In the genomic region with DNA sequence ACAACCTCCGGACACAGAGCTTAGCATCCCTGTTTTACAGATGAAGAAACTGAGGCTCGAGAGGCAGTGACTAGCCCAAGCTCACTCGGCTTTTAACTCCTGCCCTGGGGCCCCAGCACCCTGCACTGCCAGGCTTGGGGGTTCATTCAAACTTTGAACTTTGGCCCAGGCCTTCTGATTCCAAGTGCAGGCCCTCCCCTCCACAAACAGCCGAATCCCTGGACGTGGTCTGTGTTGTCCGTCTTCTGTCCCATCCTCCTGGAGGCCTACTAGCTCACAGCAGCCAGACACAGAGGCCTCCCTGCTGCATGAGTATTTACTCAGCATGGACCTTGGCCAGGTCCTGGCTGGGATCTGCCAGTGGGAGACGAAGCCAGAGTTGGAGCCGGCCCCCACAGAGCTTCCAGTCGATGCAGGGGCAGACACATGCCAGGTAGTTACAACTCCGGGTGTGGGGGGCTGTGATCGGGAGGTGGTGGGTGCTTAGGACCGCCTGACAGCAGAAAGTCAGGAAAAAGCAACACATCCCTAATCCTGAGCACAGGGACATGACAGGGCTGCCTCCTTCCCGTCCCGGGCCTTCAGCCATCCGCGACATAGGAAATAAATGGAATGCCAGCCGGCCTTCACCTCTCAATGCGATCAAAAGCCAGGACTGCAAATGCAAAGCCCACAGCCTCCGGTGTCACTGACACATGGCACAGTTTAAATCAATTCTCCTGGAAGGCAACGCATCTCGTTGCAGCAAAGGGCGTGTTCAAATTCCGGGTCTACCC, we compare ENCODE assay signal across 8 cellular contexts. TPM values are rescaled to one million over a fixed set of nuclear protein-coding genes. Genes with fewer than 3 reads are reported as not detected.
DNase-seq lines count a peak whose midpoint lies in the region; ATAC-seq, FAIRE-seq and TF ChIP-seq lines count a peak whose summit lies in the region.

No MANE protein-coding gene starts in this region.

- H3K36me3 ChIP-seq in HUES64 (ENCODE audit: insufficient read depth, low read length), result no peaks in the 10 kb centered on the region

- no peaks in the 10 kb centered on the region for H3K9me3 ChIP-seq in HUES64 (ENCODE audit: insufficient read depth, low read depth, low read length)

- peaks cover 0 to 5% of the 10 kb centered on the region in 2 donors for H3K36me3 Mint-ChIP-seq in stimulated activated naive B cell treated with anti-CD40 and anti-IgM and Interleukin-4, amounts not matched to agents 10 μg/mL and 1 μg/mL and 100 μg/mL, for 72 hours

- H3K4me3 Mint-ChIP-seq in stimulated activated naive B cell treated with anti-CD40 and anti-IgM and Interleukin-4, amounts not matched to agents 10 μg/mL and 1 μg/mL and 100 μg/mL, for 72 hours, result peak overlapping the region; percentile 86 to 88

- H3K9ac ChIP-seq in HUES64 (ENCODE audit: low read depth, low read length), result peak overlapping the region; percentile 41

- H3K27me3 Mint-ChIP-seq in stimulated activated naive B cell treated with anti-CD40 and anti-IgM and Interleukin-4, amounts not matched to agents 10 μg/mL and 1 μg/mL and 100 μg/mL, for 72 hours, result no peaks in the 10 kb centered on the region

- peaks cover 65 to 84% of the 10 kb centered on the region in 2 donors for H3K4me1 Mint-ChIP-seq in stimulated activated naive B cell treated with anti-CD40 and anti-IgM and Interleukin-4, amounts not matched to agents 10 μg/mL and 1 μg/mL and 100 μg/mL, for 72 hours

- H3K9me3 Mint-ChIP-seq in stimulated activated naive B cell treated with anti-CD40 and anti-IgM and Interleukin-4, amounts not matched to agents 10 μg/mL and 1 μg/mL and 100 μg/mL, for 72 hours, result no peaks in the 10 kb centered on the region

- FAIRE-seq in GM19239 (lab: Jason Lieb, UNC) (no peak), H54 (lab: Jason Lieb, UNC) (no peak)

- H3K4me1 ChIP-seq in HUES64 (ENCODE audit: insufficient read depth, low read length), result peaks cover 36% of the 10 kb centered on the region

- H3K27me3 ChIP-seq in HUES64 (ENCODE audit: insufficient read depth, low read length), result peaks cover 2% of the 10 kb centered on the region; the same call in 1 of the 2 replicates

- 67% methylated on average over 22 of the region's 23 CpGs for WGBS in HUES64

- no peak for ATAC-seq in stimulated activated naive B cell treated with anti-CD40 and anti-IgM and Interleukin-4, amounts not matched to agents 10 μg/mL and 1 μg/mL and 100 μg/mL, for 72 hours (replicated peaks)

- H3K27ac Mint-ChIP-seq in stimulated activated naive B cell treated with anti-CD40 and anti-IgM and Interleukin-4, amounts not matched to agents 10 μg/mL and 1 μg/mL and 100 μg/mL, for 72 hours, result peak overlapping the region; percentile 99

- H3K27ac ChIP-seq in HUES64 (ENCODE audit: low read depth, low read length), result peak overlapping the region; percentile 77

- no peak for TF ChIP-seq POLR2A in H54 (IDR thresholded peaks at IDR 0.05; ENCODE audit: low read depth, low read length)

- DNase-seq in astrocyte of the hippocampus (ENCODE audit: low read depth, low spot score), result peak; percentile 78
- DNase-seq in iris pigment epithelial cell (ENCODE audit: low read depth), result peak; percentile 78
- DNase-seq in stimulated activated naive B cell treated with anti-CD40 and anti-IgM and Interleukin-4, amounts not matched to agents 10 μg/mL and 1 μg/mL and 100 μg/mL, for 72 hours, result no peak
- DNase-seq in NCI-H1105 treated with DMSO at 0.1 percent for 48 hours (lab: John Stamatoyannopoulos, UW), result no peak
- DNase-seq in GM19239 (ENCODE audit: insufficient read length, low spot score), result no peak
- DNase-seq in H54 (ENCODE audit: insufficient read length, low spot score), result no peak
- DNase-seq in 8988T, result no peak

- peak overlapping the region; percentile 9; the same call in 1 of the 2 replicates for H3K4me3 ChIP-seq in HUES64 (ENCODE audit: low read length)

RNA-seq across cellular contexts. Expression of a gene that starts 7.4 kb away (rescaled TPM):
- 3.8 TPM for polyA plus RNA-seq in HUES64 (2013, experiment 1 of 2)
- 3.2 TPM for polyA plus RNA-seq in HUES64 (2013, experiment 2 of 2)

RNA-seq across cellular contexts. Expression of a gene that starts 46.7 kb away (rescaled TPM):
- polyA plus RNA-seq in HUES64 (2013, experiment 1 of 2), result 20.7 TPM
- 17.5 TPM for polyA plus RNA-seq in HUES64 (2013, experiment 2 of 2)

Comparison
In these comparisons a context has a peak if more than half of its experiments do, and no peak if none do; other contexts are left out.
1. DNase-seq: peak in astrocyte of the hippocampus (single experiment) and iris pigment epithelial cell (single experiment); none in stimulated activated naive B cell treated with anti-CD40 and anti-IgM and Interleukin-4, amounts not matched to agents 10 μg/mL and 1 μg/mL and 100 μg/mL, for 72 hours (single experiment), NCI-H1105 treated with DMSO at 0.1 percent for 48 hours (single experiment), GM19239 (single experiment), H54 (single experiment) and 8988T (single experiment).